ENCODE assay signal across 1 cellular context in the genomic region with DNA sequence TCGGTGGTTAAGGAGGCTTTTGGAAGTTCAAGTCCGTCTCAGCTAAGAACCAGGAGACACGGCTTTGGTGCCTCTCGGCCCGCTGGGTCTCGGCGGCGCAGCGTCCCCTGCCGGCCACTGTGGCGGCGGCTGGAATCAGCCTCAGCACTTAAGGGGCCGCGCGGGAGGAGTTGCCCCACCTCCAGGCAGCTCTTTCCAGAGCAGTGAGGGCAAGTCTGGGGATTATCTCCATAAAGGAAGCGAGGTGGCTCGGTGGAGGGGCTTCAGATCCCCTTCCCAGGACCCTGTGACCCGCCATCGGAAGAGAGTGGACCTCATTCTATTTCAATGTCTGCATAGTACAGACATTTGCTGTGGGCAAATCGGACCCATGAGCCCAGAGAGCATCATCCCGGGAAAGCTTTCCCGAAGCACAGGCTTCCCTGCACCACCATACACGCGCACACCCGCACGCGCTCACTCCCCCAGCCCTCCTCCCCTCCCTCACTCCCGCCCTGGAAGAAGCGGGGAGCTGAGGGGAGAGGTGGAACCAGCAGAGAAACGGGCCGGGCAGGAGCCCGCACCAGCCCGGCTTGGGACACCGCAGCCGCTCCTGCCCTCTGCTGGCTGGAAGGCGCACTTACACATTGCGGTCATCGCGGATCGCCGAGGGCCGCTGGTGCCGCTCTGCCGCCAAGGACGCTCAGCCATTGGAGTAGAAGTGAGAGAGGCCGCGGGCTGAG.
TF ChIP-seq lines count a peak whose summit lies in the region.

No MANE protein-coding gene starts in this region.

TF ChIP-seq in endothelial cell of umbilical vein, 7 proteins besides CTCF, POLR2A, EP300 and RAD21:
- TF ChIP-seq POLR2AphosphoS5 (IDR thresholded peaks at IDR 0.05; ENCODE audit: insufficient read depth, low read depth, low read length) = no peak
- no peak for TF ChIP-seq JUN (IDR thresholded peaks at IDR 0.05; ENCODE audit: borderline replicate concordance, insufficient read depth, insufficient read length, low read depth)
- no peak for TF ChIP-seq GATA2 (IDR thresholded peaks at IDR 0.05; ENCODE audit: insufficient read depth, insufficient read length, low read depth, low read length)
- TF ChIP-seq FOS (IDR thresholded peaks at IDR 0.05; ENCODE audit: borderline replicate concordance, insufficient read depth, low read length) = no peak
- TF ChIP-seq MYC (IDR thresholded peaks at IDR 0.05; ENCODE audit: low read depth, low read length) = no peak
- TF ChIP-seq EZH2 (IDR thresholded peaks at IDR 0.05; ENCODE audit: borderline replicate concordance, low read depth, low read length, severe bottlenecking) = no peak
- TF ChIP-seq MAX (IDR thresholded peaks at IDR 0.05; ENCODE audit: insufficient read depth, insufficient read length) = no peak
